Comparison of ENCODE assay signal across 11 cellular contexts in genomic region chr1:91537281-91538069, GRCh38. TPM values are rescaled to one million over a fixed set of nuclear protein-coding genes. Genes with fewer than 3 reads are reported as not detected.
DNase-seq lines count a peak whose midpoint lies in the region; ATAC-seq and TF ChIP-seq lines count a peak whose summit lies in the region.
"Had no signal": no experiment of that assay in that cellular context is flagged by ENCODE, and none has a peak within 500 bp of the region (broad histone marks: within the 10 kb centered on the region; RNA-seq: fewer than 3 reads in every experiment).

No MANE protein-coding gene starts in this region.

- no peak for TF ChIP-seq POLR2A in IMR-90 (IDR thresholded peaks at IDR 0.05; ENCODE audit: low read depth, low read length)
- TF ChIP-seq POLR2A in stomach (IDR thresholded peaks at IDR 0.05): no peak

- no peak overlapping the region for H3K56ac ChIP-seq in IMR-90 (ENCODE audit: extremely low read depth, insufficient read depth, low read length)

- intact Hi-C loops in IMR-90 (cut with micrococcal nuclease): loop anchor here (2.0 to 5.0 kb wide), 2 partner anchors 37 to 190 kb away; no protein-coding TSS in a partner anchor
- intact Hi-C loops in right cardiac atrium (cut with DNase I): loop anchor here in 1 of 4 donors (10.0 kb wide), 1 partner anchor 167 kb away; no protein-coding TSS in a partner anchor
- intact Hi-C loops in stomach (cut with DNase I; ENCODE audit: low total_unique reads): no loop called here

- CTCF ChIA-PET in IMR-90 (lab: Yijun Ruan, JAX): interaction anchor here (0.7 to 1.0 kb wide), 4 partner anchors 18 to 152 kb away, joined by 3 read pairs; no protein-coding TSS in a partner anchor
- CTCF ChIA-PET in HEK293T (lab: Yijun Ruan, JAX): no interaction called here

- H3K4me3 ChIP-seq in IMR-90 (ENCODE audit: insufficient read depth, low read depth, low read length) (no peak overlapping the region), astrocyte of the spinal cord (ENCODE audit: low read depth, low read length) (no peak overlapping the region), right cardiac atrium (ENCODE audit: low read length) (no peak overlapping the region), stomach (no peak overlapping the region)

- POLR2A ChIA-PET in IMR-90 (lab: Charles Lee; ENCODE audit: unreplicated experiment): no interaction called here
- POLR2A ChIA-PET in HEK293T (lab: Yijun Ruan, JAX): no interaction called here

- dilution Hi-C loops in IMR-90 (cut with HindIII; ENCODE audit: low sequenced_read_pairs, unreplicated experiment): no loop called here

- H2BK5ac ChIP-seq in IMR-90 (ENCODE audit: low read depth, low read length, poor library complexity, severe bottlenecking): no peak overlapping the region

- no peak overlapping the region for H4K8ac ChIP-seq in IMR-90 (ENCODE audit: low read depth in 2 of 2, low read length in 2 of 2)

- H2AK9ac ChIP-seq in IMR-90 (replicated peaks; ENCODE audit: low read depth, low read length, poor library complexity): peak overlapping the region; percentile 12

- peaks cover 3% of the 10 kb centered on the region; the same call in 1 of the 2 replicates for H3K9me1 ChIP-seq in IMR-90 (ENCODE audit: insufficient read depth, low read length)

- H3K79me1 ChIP-seq in IMR-90 (ENCODE audit: low read depth in 1 of 2, low read length in 2 of 2): no peaks in the 10 kb centered on the region

- H3K27ac ChIP-seq in IMR-90 (ENCODE audit: insufficient read depth, low read length): no peak overlapping the region
- no peak overlapping the region for H3K27ac ChIP-seq in right cardiac atrium (ENCODE audit: low read length)
- H3K27ac ChIP-seq in stomach: peak overlapping the region in 2 of 5 donors; percentile 6 to 34

- H3K27me3 ChIP-seq in IMR-90 (ENCODE audit: control insufficient read depth, insufficient read depth, low read length) (peaks cover 45% of the 10 kb centered on the region), right cardiac atrium (ENCODE audit: control insufficient read depth, insufficient read depth) (no peaks in the 10 kb centered on the region), stomach (no peaks in the 10 kb centered on the region)

- no peak overlapping the region for H4K91ac ChIP-seq in IMR-90 (ENCODE audit: insufficient read depth, low read depth, low read length)

- H3K18ac ChIP-seq in IMR-90 (ENCODE audit: low read depth, low read length): no peak overlapping the region

- ATAC-seq in IMR-90 (ENCODE audit: low read depth) (peak; percentile 97), right cardiac atrium (peak; percentile 44 to 72), GM21528 (IDR thresholded peaks at IDR 0.05; ENCODE audit: low FRiP score, unreplicated experiment) (no peak)
- ATAC-seq: PC-3 had no signal

- TF ChIP-seq EP300 in stomach (IDR thresholded peaks at IDR 0.05): peak; percentile 55

- TF ChIP-seq CTCF in IMR-90 (conservative IDR thresholded peaks at IDR 0.05; ENCODE audit: low read depth, low read length) (no peak), astrocyte of the spinal cord (IDR thresholded peaks at IDR 0.05; ENCODE audit: low read depth, low read length) (no peak), stomach (IDR thresholded peaks at IDR 0.05) (no peak)

- no peak overlapping the region for H3K9ac ChIP-seq in IMR-90 (ENCODE audit: low read depth, low read length)

- H4K5ac ChIP-seq in IMR-90 (ENCODE audit: low read depth, low read length): no peak overlapping the region

- H3K4me1 ChIP-seq in IMR-90 (ENCODE audit: control insufficient read depth, insufficient read depth, low read length): peaks cover 7% of the 10 kb centered on the region
- H3K4me1 ChIP-seq in right cardiac atrium (ENCODE audit: control insufficient read depth, insufficient read depth, low read length): peaks cover 4% of the 10 kb centered on the region
- peaks cover 0 to 15% (median 6%) of the 10 kb centered on the region in 4 donors for H3K4me1 ChIP-seq in stomach

- H3K4me2 ChIP-seq in IMR-90 (ENCODE audit: low read depth, low read length): peak overlapping the region; percentile 56

- no peak overlapping the region; the same call in 1 of the 2 replicates for H3K14ac ChIP-seq in IMR-90 (replicated peaks; ENCODE audit: low read depth, low read length)

- H2AK5ac ChIP-seq in IMR-90 (ENCODE audit: low read depth, low read length): no peak overlapping the region

- no peak overlapping the region for H2BK120ac ChIP-seq in IMR-90 (ENCODE audit: low read depth, low read length)

- H3K9me3 ChIP-seq in IMR-90 (ENCODE audit: control insufficient read depth, insufficient read depth, low read length) (no peaks in the 10 kb centered on the region), right cardiac atrium (ENCODE audit: control insufficient read depth, low read length) (no peaks in the 10 kb centered on the region), stomach (no peaks in the 10 kb centered on the region)

- H3K4ac ChIP-seq in IMR-90 (ENCODE audit: low read depth, low read length): no peak overlapping the region

- H2BK15ac ChIP-seq in IMR-90 (ENCODE audit: low read depth, low read length): no peak overlapping the region

- H3K36me3 ChIP-seq in IMR-90 (ENCODE audit: control insufficient read depth, insufficient read depth, low read length): no peaks in the 10 kb centered on the region
- H3K36me3 ChIP-seq in stomach: no peaks in the 10 kb centered on the region

- 0 out of 2 replicates have a peak, but pooled peaks have one; percentile 3 for TF ChIP-seq RAD21 in IMR-90 (IDR thresholded peaks at IDR 0.05; ENCODE audit: low read length)

- BruUV-seq in IMR-90 (replicated peaks; lab: Mats Ljungman, UMichigan): no TSS peak

- no peak overlapping the region for H3K23ac ChIP-seq in IMR-90 (ENCODE audit: low read depth, low read length)

- in situ Hi-C loops in IMR-90 (cut with MboI; ENCODE audit: low sequenced_read_pairs) (no loop called here), astrocyte of the spinal cord (cut with HindIII; ENCODE audit: low sequenced_read_pairs) (no loop called here)

- H2AFZ ChIP-seq in IMR-90 (replicated peaks; ENCODE audit: low read length, poor library complexity): no peak overlapping the region

- H2BK20ac ChIP-seq in IMR-90 (ENCODE audit: low read depth, low read length): 0 out of 2 replicates have a peak overlapping the region, but pooled peaks have one; percentile 27

- H4K20me1 ChIP-seq in IMR-90 (ENCODE audit: insufficient read depth, low read length): no peaks in the 10 kb centered on the region

- DNase-seq in IMR-90 (peak; percentile 91), astrocyte of the spinal cord (ENCODE audit: low read depth, low spot score) (peak; percentile 62), right cardiac atrium (no peak), stomach (no peak), HEK293T (ENCODE audit: extremely low spot score) (no peak), NCI-H2107 (lab: John Stamatoyannopoulos, UW) (no peak)
- DNase-seq: NCI-H1436; PC-3; stimulated activated CD4-positive, alpha-beta T cell treated with anti-CD3 and anti-CD28 coated beads, Interleukin-15, amount 100 ng/mL, for 24 hours; T-helper 9 cell had no signal

TF ChIP-seq in IMR-90, 13 proteins besides CTCF, POLR2A, EP300 and RAD21 (continues in another document):
- TF ChIP-seq RCOR1 (IDR thresholded peaks at IDR 0.05; ENCODE audit: insufficient replicate concordance, low read length): peak; percentile 68
- TF ChIP-seq SMC3 (IDR thresholded peaks at IDR 0.05; ENCODE audit: low read depth, low read length): no peak
- TF ChIP-seq MAZ (IDR thresholded peaks at IDR 0.05; ENCODE audit: borderline replicate concordance, low read depth, low read length): no peak
- TF ChIP-seq MAFK (IDR thresholded peaks at IDR 0.05; ENCODE audit: low read depth, low read length): no peak
- TF ChIP-seq CHD1 (IDR thresholded peaks at IDR 0.05; ENCODE audit: low read depth, low read length): no peak
- TF ChIP-seq CEBPB (IDR thresholded peaks at IDR 0.05; ENCODE audit: low read depth, low read length): peak; percentile 88
- no peak for TF ChIP-seq ELK1 (IDR thresholded peaks at IDR 0.05; ENCODE audit: borderline replicate concordance, low read depth, low read length)

TF ChIP-seq in HEK293T, 16 proteins besides CTCF, POLR2A, EP300 and RAD21:
- TF ChIP-seq LEF1 (IDR thresholded peaks at IDR 0.05; ENCODE audit: borderline replicate concordance): no peak

RNA-seq across cellular contexts. Expression of gene CDC7, which starts 36.8 kb away (rescaled TPM):
- total RNA-seq in IMR-90 (2012; rRNA removed): 4.7 and 6.9 TPM in 2 replicates
- 3.4 and 4.3 TPM in 2 replicates for polyA plus RNA-seq in IMR-90 (2012; rRNA removed)
- polyA plus RNA-seq in IMR-90 (2012; cell fraction: cytosol; rRNA removed): 0.21 and 0.56 TPM in 2 replicates
- polyA plus RNA-seq in IMR-90 (2012; cell fraction: nucleus; rRNA removed; ENCODE audit: low replicate concordance): 0.67 and 4.7 TPM in 2 replicates
- total RNA-seq in right cardiac atrium: 1 to 10 TPM; 1.2 to 2.0 (median 1.7) TPM
- polyA plus RNA-seq in right cardiac atrium: 0.50 TPM
- total RNA-seq in stomach: 1 to 10 TPM in 4 of 5 donors, not detected in 1; 1.3 to 6.6 (median 2.2) TPM
- polyA plus RNA-seq in stomach: 1 to 10 TPM; 1.4 to 3.1 (median 2.1) TPM

Comparison
In these comparisons a context has a peak if more than half of its experiments do, and no peak if none do; other contexts are left out.
1. DNase-seq: peak in IMR-90 (single experiment) and astrocyte of the spinal cord (single experiment); none in right cardiac atrium (0 of 3), stomach (single experiment), HEK293T (single experiment) and NCI-H2107 (single experiment).